1 cellular context compared by ENCODE assay signal in genomic region chr3:9225268-9225667, GRCh38.
TF ChIP-seq lines count a peak whose summit lies in the region.

No MANE protein-coding gene starts in this region.

TF ChIP-seq in H1, 55 proteins besides CTCF, POLR2A, EP300 and RAD21 (continued from another document):
- TF ChIP-seq ATF3 (IDR thresholded peaks at IDR 0.05; ENCODE audit: insufficient read depth, low read depth, low read length) = no peak
